In genomic region chr9:112430006-112430522, GRCh38 we compare ENCODE assay signal across 30 cellular contexts.
"Had no signal": no experiment of that assay in that cellular context is flagged by ENCODE, and none has a peak within 500 bp of the region (broad histone marks: within the 10 kb centered on the region; RNA-seq: fewer than 3 reads in every experiment).

No MANE protein-coding gene starts in this region.

- H3K4me1 Mint-ChIP-seq: immature natural killer cell; natural killer cell; nephron progenitor cell; neural progenitor cell; stimulated activated effector memory CD8-positive, alpha-beta T cell treated with anti-CD3 and anti-CD28 coated beads, Interleukin-12 subunit alpha, Interleukin-12 subunit beta, amount 100 ng/mL, for 72 hours had no signal

- H3K4me1 ChIP-seq: left ventricle myocardium inferior, neural progenitor cell, parathyroid adenoma, right atrium auricular region, suprapubic skin, tibial artery, vagina had no signal

- H3K9me3 Mint-ChIP-seq: immature natural killer cell; mesothelial cell of epicardium; naive B cell; natural killer cell; nephron progenitor cell; neural progenitor cell; stimulated activated effector memory CD8-positive, alpha-beta T cell treated with anti-CD3 and anti-CD28 coated beads, Interleukin-12 subunit alpha, Interleukin-12 subunit beta, amount 100 ng/mL, for 72 hours; stimulated activated naive CD8-positive, alpha-beta T cell treated with anti-CD3 and anti-CD28 coated beads, Interleukin-15, Interleukin-2, amounts not matched to agents 100 ng/mL and 50 ng/mL, for 24 hours had no signal

- H3K27ac Mint-ChIP-seq: immature natural killer cell; mesothelial cell of epicardium; naive B cell; natural killer cell; nephron progenitor cell; neural progenitor cell; progenitor cell of endocrine pancreas; stimulated activated effector memory CD8-positive, alpha-beta T cell treated with anti-CD3 and anti-CD28 coated beads, Interleukin-12 subunit alpha, Interleukin-12 subunit beta, amount 100 ng/mL, for 72 hours; stimulated activated naive CD8-positive, alpha-beta T cell treated with anti-CD3 and anti-CD28 coated beads, Interleukin-15, Interleukin-2, amounts not matched to agents 100 ng/mL and 50 ng/mL, for 24 hours had no signal

- H3K4me3 Mint-ChIP-seq: immature natural killer cell; mesothelial cell of epicardium; naive B cell; natural killer cell; nephron progenitor cell; neural progenitor cell; stimulated activated effector memory CD8-positive, alpha-beta T cell treated with anti-CD3 and anti-CD28 coated beads, Interleukin-12 subunit alpha, Interleukin-12 subunit beta, amount 100 ng/mL, for 72 hours; stimulated activated naive CD8-positive, alpha-beta T cell treated with anti-CD3 and anti-CD28 coated beads, Interleukin-15, Interleukin-2, amounts not matched to agents 100 ng/mL and 50 ng/mL, for 24 hours had no signal

- H3K27me3 ChIP-seq: neural progenitor cell, neutrophil, right atrium auricular region, suprapubic skin, tibial artery, vagina had no signal

- H3K9me3 ChIP-seq: left ventricle myocardium inferior, neutrophil, right atrium auricular region, suprapubic skin, thoracic aorta, tibial artery, vagina had no signal

- H3K4me3 ChIP-seq: left ventricle myocardium inferior, lung, neural progenitor cell, right atrium auricular region, skin epidermis, suprapubic skin, thoracic aorta, tibial artery, vagina had no signal

- H3K27me3 Mint-ChIP-seq: naive B cell; progenitor cell of endocrine pancreas; stimulated activated naive CD8-positive, alpha-beta T cell treated with anti-CD3 and anti-CD28 coated beads, Interleukin-15, Interleukin-2, amounts not matched to agents 100 ng/mL and 50 ng/mL, for 24 hours had no signal

- H3K36me3 Mint-ChIP-seq: natural killer cell; stimulated activated effector memory CD8-positive, alpha-beta T cell treated with anti-CD3 and anti-CD28 coated beads, Interleukin-12 subunit alpha, Interleukin-12 subunit beta, amount 100 ng/mL, for 72 hours had no signal

- H3K36me3 ChIP-seq: neural progenitor cell, vagina had no signal

- DNase-seq: hypothalamus; immature natural killer cell; islet precursor cell; left ventricle myocardium inferior; mesendoderm; naive B cell; natural killer cell; nephron progenitor cell; occipital lobe; stimulated activated CD4-positive, alpha-beta T cell treated with anti-CD3 and anti-CD28 coated beads, Interleukin-12 subunit alpha, Interleukin-12 subunit beta, amount 100 ng/mL, for 4 hours; stimulated activated CD4-positive, alpha-beta T cell treated with anti-CD3 and anti-CD28 coated beads, Interleukin-15, amount 100 ng/mL, for 24 hours; stimulated activated CD4-positive, alpha-beta T cell treated with anti-CD3 and anti-CD28 coated beads, Interleukin-2, amount 100 ng/mL, for 24 hours; stimulated activated CD4-positive, alpha-beta T cell treated with anti-CD3 and anti-CD28 coated beads, Interleukin-4, amount 100 ng/mL, for 24 hours; stimulated activated naive CD4-positive, alpha-beta T cell; tibial artery; trophoblast cell had no signal

- ATAC-seq: natural killer cell; sciatic nerve; stimulated activated effector memory CD8-positive, alpha-beta T cell treated with anti-CD3 and anti-CD28 coated beads, Interleukin-12 subunit alpha, Interleukin-12 subunit beta, amount 100 ng/mL, for 72 hours had no signal

- H3K27ac ChIP-seq: left ventricle myocardium inferior, neural progenitor cell, neutrophil, parathyroid adenoma, right atrium auricular region, skin epidermis, suprapubic skin, thoracic aorta, tibial artery, vagina had no signal
